Comparison of ENCODE assay signal across 44 cellular contexts in the genomic region with DNA sequence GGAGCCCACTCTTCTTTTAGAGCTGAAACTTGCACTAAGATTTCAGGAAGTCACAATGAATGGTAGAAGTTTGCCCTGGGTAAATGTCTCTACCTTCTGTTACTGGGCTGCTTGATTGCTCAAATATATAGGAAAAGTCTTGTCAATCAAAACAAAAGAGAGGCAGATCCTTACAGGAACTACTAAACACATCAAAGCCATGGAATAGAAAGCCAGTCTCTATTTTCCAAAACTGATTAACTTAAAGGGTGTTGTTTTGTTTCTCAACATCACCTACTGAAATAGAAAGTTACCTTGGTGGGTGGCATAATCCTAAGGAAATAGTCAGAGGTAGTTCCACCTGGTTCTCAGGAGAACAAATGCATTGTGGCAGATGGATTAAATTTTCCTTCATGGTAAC. TPM values are rescaled to one million over a fixed set of nuclear protein-coding genes. Genes with fewer than 3 reads are reported as not detected.
"Had no signal": no experiment of that assay in that cellular context is flagged by ENCODE, and none has a peak within 500 bp of the region (broad histone marks: within the 10 kb centered on the region; RNA-seq: fewer than 3 reads in every experiment).

A gene with protein sequence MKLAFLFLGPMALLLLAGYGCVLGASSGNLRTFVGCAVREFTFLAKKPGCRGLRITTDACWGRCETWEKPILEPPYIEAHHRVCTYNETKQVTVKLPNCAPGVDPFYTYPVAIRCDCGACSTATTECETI (minus strand): TSS at position 101 of the 400 bp plus-strand sequence. CDS start 1,086 bp downstream, outside the sequence.

- H3K4me1 ChIP-seq: adrenal gland, ascending aorta, body of pancreas, breast epithelium had no signal

- H3K36me3 ChIP-seq: adrenal gland, ascending aorta, brain microvascular endothelial cell, breast epithelium, cardiac muscle cell had no signal

- ATAC-seq: activated naive CD4-positive, alpha-beta T cell treated with anti-CD3 and anti-CD28 coated beads, Interleukin-2, amount 50 U/mL, for 72 hours; activated naive CD8-positive, alpha-beta T cell treated with anti-CD3 and anti-CD28 coated beads, Interleukin-2, amount 50 U/mL, for 24 hours; activated T-cell treated with anti-CD3 and anti-CD28 coated beads, Interleukin-2, amount 50 U/mL, for 4 hours; activated T-cell treated with anti-CD3 and anti-CD28 coated beads, Interleukin-2, amount 50 U/mL, for 72 hours; activated T-helper 17 cell treated with anti-CD3 and anti-CD28 coated beads, Interleukin-2, amount 50 U/mL, for 72 hours; body of pancreas had no signal

- H3K4me3 ChIP-seq: adrenal gland, ascending aorta, body of pancreas, breast epithelium, cardiac muscle cell had no signal

- H3K27ac Mint-ChIP-seq: activated naive CD4-positive, alpha-beta T cell treated with anti-CD3 and anti-CD28 coated beads for 36 hours; activated naive CD4-positive, alpha-beta T cell treated with anti-CD3 and anti-CD28 coated beads, Interleukin-2, amount 10 ng/mL, durations not matched to agents 7 days and 5 days; activated naive CD4-positive, alpha-beta T cell treated with anti-CD3 and anti-CD28 coated beads, Interleukin-2, amount 50 U/mL, for 24 hours; activated naive CD4-positive, alpha-beta T cell treated with anti-CD3 and anti-CD28 coated beads, Interleukin-2, amount 50 U/mL, for 72 hours; activated naive CD8-positive, alpha-beta T cell; activated naive CD8-positive, alpha-beta T cell treated with anti-CD3 and anti-CD28 coated beads for 36 hours; activated naive CD8-positive, alpha-beta T cell treated with anti-CD3 and anti-CD28 coated beads, Interleukin-2, amount 10 ng/mL, durations not matched to agents 7 days and 5 days; activated naive CD8-positive, alpha-beta T cell treated with anti-CD3 and anti-CD28 coated beads, Interleukin-2, amount 50 U/mL, for 24 hours; activated T-cell treated with anti-CD3 and anti-CD28 coated beads, Interleukin-2, amount 50 U/mL, for 24 hours; activated T-cell treated with anti-CD3 and anti-CD28 coated beads, Interleukin-2, amount 50 U/mL, for 72 hours; activated T-helper 1 cell treated with anti-CD3 and anti-CD28 coated beads, Interleukin-12 subunit alpha, Interleukin-12 subunit beta, Interleukin-2, Interleukin-4 antibody, amounts not matched to agents 30 ng/mL and 10 ng/mL and 1 ng/mL, durations not matched to agents 14 hours and 24 hours and 36 hours; activated T-helper 17 cell treated with anti-CD3 and anti-CD28 coated beads, Interleukin-2, amount 50 U/mL, for 72 hours; activated T-helper 2 cell treated with anti-CD3 and anti-CD28 coated beads, Interferon-gamma antibody, Interleukin-2, Interleukin-4, amounts not matched to agents 10 μg/mL and 5 μg/mL and 100 μg/mL, durations not matched to agents 14 hours and 24 hours and 36 hours; brain had no signal

- H3K9me3 ChIP-seq: adrenal gland, ascending aorta, body of pancreas, breast epithelium had no signal

- H3K9me3 Mint-ChIP-seq: activated naive CD4-positive, alpha-beta T cell treated with anti-CD3 and anti-CD28 coated beads for 36 hours; activated naive CD4-positive, alpha-beta T cell treated with anti-CD3 and anti-CD28 coated beads, Interleukin-2, amount 10 ng/mL, durations not matched to agents 7 days and 5 days; activated naive CD4-positive, alpha-beta T cell treated with anti-CD3 and anti-CD28 coated beads, Interleukin-2, amount 50 U/mL, for 24 hours; activated naive CD4-positive, alpha-beta T cell treated with anti-CD3 and anti-CD28 coated beads, Interleukin-2, amount 50 U/mL, for 72 hours; activated naive CD8-positive, alpha-beta T cell treated with anti-CD3 and anti-CD28 coated beads for 36 hours; activated naive CD8-positive, alpha-beta T cell treated with anti-CD3 and anti-CD28 coated beads, Interleukin-2, amount 10 ng/mL, durations not matched to agents 7 days and 5 days; activated naive CD8-positive, alpha-beta T cell treated with anti-CD3 and anti-CD28 coated beads, Interleukin-2, amount 50 U/mL, for 24 hours; activated T-cell treated with anti-CD3 and anti-CD28 coated beads, Interleukin-2, amount 50 U/mL, for 24 hours; activated T-cell treated with anti-CD3 and anti-CD28 coated beads, Interleukin-2, amount 50 U/mL, for 4 hours; activated T-cell treated with anti-CD3 and anti-CD28 coated beads, Interleukin-2, amount 50 U/mL, for 72 hours; activated T-helper 1 cell treated with anti-CD3 and anti-CD28 coated beads, Interleukin-12 subunit alpha, Interleukin-12 subunit beta, Interleukin-2, Interleukin-4 antibody, amounts not matched to agents 30 ng/mL and 10 ng/mL and 1 ng/mL, durations not matched to agents 14 hours and 24 hours and 36 hours; activated T-helper 17 cell treated with anti-CD3 and anti-CD28 coated beads, Interleukin-2, amount 50 U/mL, for 72 hours; activated T-helper 2 cell treated with anti-CD3 and anti-CD28 coated beads, Interferon-gamma antibody, Interleukin-2, Interleukin-4, amounts not matched to agents 10 μg/mL and 5 μg/mL and 100 μg/mL, durations not matched to agents 14 hours and 24 hours and 36 hours; brain; central memory CD8-positive, alpha-beta T cell had no signal

- H3K27me3 ChIP-seq: adrenal gland, ascending aorta, body of pancreas, brain microvascular endothelial cell, breast epithelium, cardiac muscle cell had no signal

- H3K4me3 Mint-ChIP-seq: activated naive CD4-positive, alpha-beta T cell treated with anti-CD3 and anti-CD28 coated beads for 36 hours; activated naive CD4-positive, alpha-beta T cell treated with anti-CD3 and anti-CD28 coated beads, Interleukin-2, amount 10 ng/mL, durations not matched to agents 7 days and 5 days; activated naive CD4-positive, alpha-beta T cell treated with anti-CD3 and anti-CD28 coated beads, Interleukin-2, amount 50 U/mL, for 24 hours; activated naive CD8-positive, alpha-beta T cell; activated naive CD8-positive, alpha-beta T cell treated with anti-CD3 and anti-CD28 coated beads for 36 hours; activated naive CD8-positive, alpha-beta T cell treated with anti-CD3 and anti-CD28 coated beads, Interleukin-2, amount 10 ng/mL, durations not matched to agents 7 days and 5 days; activated naive CD8-positive, alpha-beta T cell treated with anti-CD3 and anti-CD28 coated beads, Interleukin-2, amount 50 U/mL, for 24 hours; activated T-cell treated with anti-CD3 and anti-CD28 coated beads, Interleukin-2, amount 50 U/mL, for 24 hours; activated T-cell treated with anti-CD3 and anti-CD28 coated beads, Interleukin-2, amount 50 U/mL, for 4 hours; activated T-cell treated with anti-CD3 and anti-CD28 coated beads, Interleukin-2, amount 50 U/mL, for 72 hours; activated T-helper 1 cell treated with anti-CD3 and anti-CD28 coated beads, Interleukin-12 subunit alpha, Interleukin-12 subunit beta, Interleukin-2, Interleukin-4 antibody, amounts not matched to agents 30 ng/mL and 10 ng/mL and 1 ng/mL, durations not matched to agents 14 hours and 24 hours and 36 hours; activated T-helper 17 cell treated with anti-CD3 and anti-CD28 coated beads, Interleukin-2, amount 50 U/mL, for 72 hours; brain; central memory CD8-positive, alpha-beta T cell had no signal

- H3K4me1 Mint-ChIP-seq: activated naive CD4-positive, alpha-beta T cell treated with anti-CD3 and anti-CD28 coated beads, Interleukin-2, amount 10 ng/mL, durations not matched to agents 7 days and 5 days; activated naive CD4-positive, alpha-beta T cell treated with anti-CD3 and anti-CD28 coated beads, Interleukin-2, amount 50 U/mL, for 24 hours; activated naive CD8-positive, alpha-beta T cell treated with anti-CD3 and anti-CD28 coated beads, Interleukin-2, amount 10 ng/mL, durations not matched to agents 7 days and 5 days; activated naive CD8-positive, alpha-beta T cell treated with anti-CD3 and anti-CD28 coated beads, Interleukin-2, amount 50 U/mL, for 24 hours; activated T-helper 17 cell treated with anti-CD3 and anti-CD28 coated beads, Interleukin-2, amount 50 U/mL, for 72 hours; central memory CD8-positive, alpha-beta T cell had no signal

- H3K36me3 Mint-ChIP-seq: activated naive CD4-positive, alpha-beta T cell treated with anti-CD3 and anti-CD28 coated beads, Interleukin-2, amount 10 ng/mL, durations not matched to agents 7 days and 5 days; activated naive CD4-positive, alpha-beta T cell treated with anti-CD3 and anti-CD28 coated beads, Interleukin-2, amount 50 U/mL, for 24 hours; activated naive CD4-positive, alpha-beta T cell treated with anti-CD3 and anti-CD28 coated beads, Interleukin-2, amount 50 U/mL, for 72 hours; activated naive CD8-positive, alpha-beta T cell; activated naive CD8-positive, alpha-beta T cell treated with anti-CD3 and anti-CD28 coated beads for 36 hours; activated naive CD8-positive, alpha-beta T cell treated with anti-CD3 and anti-CD28 coated beads, Interleukin-2, amount 10 ng/mL, durations not matched to agents 7 days and 5 days; brain had no signal

- FAIRE-seq: astrocyte, bronchial epithelial cell had no signal

- DNase-seq: activated effector memory CD4-positive, alpha-beta T cell treated with anti-CD3 and anti-CD28 coated beads, Interleukin-2, amount 50 U/mL, for 16 hours; activated effector memory CD4-positive, alpha-beta T cell treated with Interleukin-2 at 50 U/mL for 16 hours; activated gamma-delta T cell; activated gamma-delta T cell treated with Interleukin-2 at 50 U/mL for 16 hours; activated naive CD4-positive, alpha-beta T cell; activated naive CD4-positive, alpha-beta T cell treated with anti-CD3 and anti-CD28 coated beads for 36 hours; activated naive CD4-positive, alpha-beta T cell treated with anti-CD3 and anti-CD28 coated beads, Interleukin-2, amount 10 ng/mL, durations not matched to agents 7 days and 5 days; activated naive CD4-positive, alpha-beta T cell treated with anti-CD3 and anti-CD28 coated beads, Interleukin-2, amount 50 U/mL, for 16 hours; activated naive CD4-positive, alpha-beta T cell treated with Interleukin-2 at 50 U/mL for 16 hours; activated naive CD8-positive, alpha-beta T cell treated with anti-CD3 and anti-CD28 coated beads for 36 hours; activated naive CD8-positive, alpha-beta T cell treated with anti-CD3 and anti-CD28 coated beads, Interleukin-2, amount 10 ng/mL, durations not matched to agents 7 days and 5 days; activated naive CD8-positive, alpha-beta T cell treated with anti-CD3 and anti-CD28 coated beads, Interleukin-2, amount 50 U/mL, for 24 hours; activated T-cell treated with anti-CD3 and anti-CD28 coated beads, Interleukin-2, amount 50 U/mL, for 1 hour; activated T-cell treated with anti-CD3 and anti-CD28 coated beads, Interleukin-2, amount 50 U/mL, for 24 hours; activated T-cell treated with anti-CD3 and anti-CD28 coated beads, Interleukin-2, amount 50 U/mL, for 4 hours; activated T-cell treated with anti-CD3 and anti-CD28 coated beads, Interleukin-2, amount 50 U/mL, for 48 hours; activated T-cell treated with anti-CD3 and anti-CD28 coated beads, Interleukin-2, amount 50 U/mL, for 72 hours; adrenal gland; amniotic stem cell; amygdala; anterior cingulate cortex; aorta; body of pancreas; brain microvascular endothelial cell; caudate nucleus; central memory CD4-positive, alpha-beta T cell; cerebellar nuclear complex had no signal

- H3K27ac ChIP-seq: adrenal gland, ascending aorta, body of pancreas, brain microvascular endothelial cell, breast epithelium, cardiac muscle cell had no signal

RNA-seq across cellular contexts. Expression of the gene that starts here (rescaled TPM):
- total RNA-seq: activated naive CD4-positive, alpha-beta T cell treated with anti-CD3 and anti-CD28 coated beads for 36 hours; activated naive CD4-positive, alpha-beta T cell treated with anti-CD3 and anti-CD28 coated beads, Interleukin-2, amount 50 U/mL, for 72 hours; activated naive CD8-positive, alpha-beta T cell treated with anti-CD3 and anti-CD28 coated beads for 36 hours; activated naive CD8-positive, alpha-beta T cell treated with anti-CD3 and anti-CD28 coated beads, Interleukin-2, amount 10 ng/mL, durations not matched to agents 7 days and 5 days; activated T-cell treated with anti-CD3 and anti-CD28 coated beads, Interleukin-2, amount 50 U/mL, for 4 hours; activated T-cell treated with anti-CD3 and anti-CD28 coated beads, Interleukin-2, amount 50 U/mL, for 72 hours; activated T-helper 1 cell treated with anti-CD3 and anti-CD28 coated beads, Interleukin-12 subunit alpha, Interleukin-12 subunit beta, Interleukin-2, Interleukin-4 antibody, amounts not matched to agents 30 ng/mL and 10 ng/mL and 1 ng/mL, durations not matched to agents 14 hours and 24 hours and 36 hours; activated T-helper 17 cell treated with anti-CD3 and anti-CD28 coated beads, Interleukin-2, amount 50 U/mL, for 72 hours; activated T-helper 2 cell treated with anti-CD3 and anti-CD28 coated beads, Interferon-gamma antibody, Interleukin-2, Interleukin-4, amounts not matched to agents 10 μg/mL and 5 μg/mL and 100 μg/mL, durations not matched to agents 14 hours and 24 hours and 36 hours; adrenal gland; aorta; ascending aorta; astrocyte; body of pancreas; breast epithelium; bronchial epithelial cell; cardiac muscle cell; cardiac septum; cerebellum; chondrocyte had no signal
- polyA plus RNA-seq: adipose tissue, adrenal gland, aorta, cardiac muscle cell had no signal
